Comparison of ENCODE assay signal across 22 cellular contexts in genomic region chr12:113226696-113227095, GRCh38. TPM values are rescaled to one million over a fixed set of nuclear protein-coding genes. Genes with fewer than 3 reads are reported as not detected.
DNase-seq lines count a peak whose midpoint lies in the region; ATAC-seq and TF ChIP-seq lines count a peak whose summit lies in the region.
"Had no signal": no experiment of that assay in that cellular context is flagged by ENCODE, and none has a peak within 500 bp of the region (broad histone marks: within the 10 kb centered on the region; RNA-seq: fewer than 3 reads in every experiment).

No MANE protein-coding gene starts in this region.

- H3K4me3 ChIP-seq in left ventricle myocardium inferior (no peak overlapping the region), gastrocnemius medialis (no peak overlapping the region), ovary (no peak overlapping the region)
- H3K4me3 ChIP-seq: HAP-1, right lobe of liver had no signal

- in situ Hi-C loops in gastrocnemius medialis (cut with MboI; ENCODE audit: low sequenced_read_pairs in 4 of 4) = no loop called here

- peaks cover 63% of the 10 kb centered on the region for H3K36me3 Mint-ChIP-seq in dendritic cell treated with granulocyte-macrophage colony-stimulating factor and Interleukin-4, amounts not matched to agents 40 ng/mL and 50 ng/mL, for 4 days (ENCODE audit: low read depth)
- H3K36me3 Mint-ChIP-seq in stimulated activated effector memory CD8-positive, alpha-beta T cell treated with anti-CD3 and anti-CD28 coated beads, Interleukin-12 subunit alpha, Interleukin-12 subunit beta, amount 100 ng/mL, for 72 hours = peaks cover 27% of the 10 kb centered on the region

- H3K36me3 ChIP-seq in left ventricle myocardium inferior (peaks cover 53% of the 10 kb centered on the region), gastrocnemius medialis (peaks cover 0 to 7% of the 10 kb centered on the region in 2 donors), ovary (no peaks in the 10 kb centered on the region)

- TF ChIP-seq POLR2A in gastrocnemius medialis (IDR thresholded peaks at IDR 0.05) (peak in 1 of 2 donors; percentile 13), ovary (IDR thresholded peaks at IDR 0.05) (no peak)

- intact Hi-C loops in left ventricle myocardium inferior (cut with micrococcal nuclease) (no loop called here), left ventricle myocardium superior (cut with micrococcal nuclease) (no loop called here), gastrocnemius medialis (cut with DNase I; ENCODE audit: low total_unique reads) (loop anchor here (2.0 kb wide), 1 partner anchor 16 kb away; no protein-coding TSS in a partner anchor), ovary (cut with DNase I) (no loop called here)
- intact Hi-C loops in dendritic cell treated with granulocyte-macrophage colony-stimulating factor and Interleukin-4, amounts not matched to agents 40 ng/mL and 50 ng/mL, for 4 days (cut with micrococcal nuclease) = no loop called here

- peak overlapping the region; percentile 91 for H3K27ac Mint-ChIP-seq in dendritic cell treated with granulocyte-macrophage colony-stimulating factor and Interleukin-4, amounts not matched to agents 40 ng/mL and 50 ng/mL, for 4 days
- H3K27ac Mint-ChIP-seq in stimulated activated effector memory CD8-positive, alpha-beta T cell treated with anti-CD3 and anti-CD28 coated beads, Interleukin-12 subunit alpha, Interleukin-12 subunit beta, amount 100 ng/mL, for 72 hours = no peak overlapping the region
- H3K27ac Mint-ChIP-seq: activated CD4-positive, alpha-beta T cell treated with anti-CD3 and anti-CD28 coated beads for 36 hours; activated CD8-positive, alpha-beta memory T cell treated with anti-CD3 and anti-CD28 coated beads, Interleukin-2, amount 10 ng/mL, durations not matched to agents 7 days and 5 days had no signal

- H3K27me3 ChIP-seq in left ventricle myocardium inferior (ENCODE audit: low read depth) = no peaks in the 10 kb centered on the region
- no peaks in the 10 kb centered on the region for H3K27me3 ChIP-seq in gastrocnemius medialis
- H3K27me3 ChIP-seq in ovary = no peaks in the 10 kb centered on the region
- H3K27me3 ChIP-seq: right lobe of liver had no signal

- H3K27me3 Mint-ChIP-seq in dendritic cell treated with granulocyte-macrophage colony-stimulating factor and Interleukin-4, amounts not matched to agents 40 ng/mL and 50 ng/mL, for 4 days = no peaks in the 10 kb centered on the region
- H3K27me3 Mint-ChIP-seq: activated CD4-positive, alpha-beta T cell treated with anti-CD3 and anti-CD28 coated beads for 36 hours; activated CD8-positive, alpha-beta memory T cell treated with anti-CD3 and anti-CD28 coated beads, Interleukin-2, amount 10 ng/mL, durations not matched to agents 7 days and 5 days had no signal

- H3K9me3 Mint-ChIP-seq in dendritic cell treated with granulocyte-macrophage colony-stimulating factor and Interleukin-4, amounts not matched to agents 40 ng/mL and 50 ng/mL, for 4 days = no peaks in the 10 kb centered on the region
- no peaks in the 10 kb centered on the region for H3K9me3 Mint-ChIP-seq in stimulated activated effector memory CD8-positive, alpha-beta T cell treated with anti-CD3 and anti-CD28 coated beads, Interleukin-12 subunit alpha, Interleukin-12 subunit beta, amount 100 ng/mL, for 72 hours

- no peak for TF ChIP-seq EP300 in ovary (IDR thresholded peaks at IDR 0.05)

- no peak for TF ChIP-seq CTCF in left ventricle myocardium inferior (IDR thresholded peaks at IDR 0.05; ENCODE audit: borderline replicate concordance)
- TF ChIP-seq CTCF in gastrocnemius medialis (IDR thresholded peaks at IDR 0.05 in 4 of 5, conservative IDR thresholded peaks at IDR 0.05 in 1 of 5) = no peak
- TF ChIP-seq CTCF in ovary (IDR thresholded peaks at IDR 0.05) = no peak

- H3K9me3 ChIP-seq in left ventricle myocardium inferior (replicated peaks) = no peaks in the 10 kb centered on the region
- H3K9me3 ChIP-seq in gastrocnemius medialis = no peaks in the 10 kb centered on the region
- no peaks in the 10 kb centered on the region for H3K9me3 ChIP-seq in ovary
- H3K9me3 ChIP-seq: HAP-1, right lobe of liver had no signal

- ATAC-seq in left ventricle myocardium superior (no peak), gastrocnemius medialis (peak; percentile 21 to 27)
- no peak for ATAC-seq in stimulated activated effector memory CD8-positive, alpha-beta T cell treated with anti-CD3 and anti-CD28 coated beads, Interleukin-12 subunit alpha, Interleukin-12 subunit beta, amount 100 ng/mL, for 72 hours
- ATAC-seq: activated CD4-positive, alpha-beta T cell treated with anti-CD3 and anti-CD28 coated beads for 36 hours; activated CD8-positive, alpha-beta memory T cell treated with anti-CD3 and anti-CD28 coated beads, Interleukin-2, amount 10 ng/mL, durations not matched to agents 7 days and 5 days; HepG2; PC-3 had no signal

- peaks cover 59% of the 10 kb centered on the region for H3K4me1 Mint-ChIP-seq in dendritic cell treated with granulocyte-macrophage colony-stimulating factor and Interleukin-4, amounts not matched to agents 40 ng/mL and 50 ng/mL, for 4 days (ENCODE audit: low read depth)
- peaks cover 24% of the 10 kb centered on the region for H3K4me1 Mint-ChIP-seq in stimulated activated effector memory CD8-positive, alpha-beta T cell treated with anti-CD3 and anti-CD28 coated beads, Interleukin-12 subunit alpha, Interleukin-12 subunit beta, amount 100 ng/mL, for 72 hours

- WGBS in ovary, 3 donors = 82 to 94% (median 89%) methylated on average over 5 of the region's 5 CpGs

- DNase-seq in left ventricle myocardium inferior = no peak
- DNase-seq in left ventricle myocardium superior = no peak
- peak in 1 of 2 donors; percentile 74 for DNase-seq in gastrocnemius medialis
- no peak for DNase-seq in inferior parietal cortex (ENCODE audit: extremely low spot score)
- no peak for DNase-seq in DMS 273 (lab: John Stamatoyannopoulos, UW; ENCODE audit: unreplicated experiment)
- no peak for DNase-seq in ovary
- no peak for DNase-seq in stimulated activated effector memory CD8-positive, alpha-beta T cell treated with anti-CD3 and anti-CD28 coated beads, Interleukin-12 subunit alpha, Interleukin-12 subunit beta, amount 100 ng/mL, for 72 hours (ENCODE audit: low spot score in 2 of 2)
- DNase-seq: ACHN; activated CD4-positive, alpha-beta T cell treated with anti-CD3 and anti-CD28 coated beads for 36 hours; activated CD8-positive, alpha-beta memory T cell treated with anti-CD3 and anti-CD28 coated beads, Interleukin-2, amount 10 ng/mL, durations not matched to agents 7 days and 5 days; DMS153; NCI-H1417 treated with DMSO at 0.1 percent for 48 hours; NCI-H2171; NCI-H69; PC-3; right lobe of liver; stimulated activated naive CD4-positive, alpha-beta T cell treated with Interleukin-2 at 50 U/mL for 16 hours; T1000 had no signal

- H3K4me1 ChIP-seq in left ventricle myocardium inferior (peaks cover 100% of the 10 kb centered on the region), gastrocnemius medialis (peaks cover 84 to 89% of the 10 kb centered on the region in 2 donors), ovary (ENCODE audit: insufficient read depth) (peaks cover 13% of the 10 kb centered on the region)

- H3K4me3 Mint-ChIP-seq in dendritic cell treated with granulocyte-macrophage colony-stimulating factor and Interleukin-4, amounts not matched to agents 40 ng/mL and 50 ng/mL, for 4 days = no peak overlapping the region
- H3K4me3 Mint-ChIP-seq in stimulated activated effector memory CD8-positive, alpha-beta T cell treated with anti-CD3 and anti-CD28 coated beads, Interleukin-12 subunit alpha, Interleukin-12 subunit beta, amount 100 ng/mL, for 72 hours = no peak overlapping the region
- H3K4me3 Mint-ChIP-seq: activated CD4-positive, alpha-beta T cell treated with anti-CD3 and anti-CD28 coated beads for 36 hours; activated CD8-positive, alpha-beta memory T cell treated with anti-CD3 and anti-CD28 coated beads, Interleukin-2, amount 10 ng/mL, durations not matched to agents 7 days and 5 days had no signal

- peak overlapping the region; percentile 99 for H3K27ac ChIP-seq in left ventricle myocardium inferior (replicated peaks)
- H3K27ac ChIP-seq in gastrocnemius medialis = peak overlapping the region; percentile 92 to 99 (median 96)
- peak overlapping the region in 1 of 2 donors; percentile 19 for H3K27ac ChIP-seq in ovary
- H3K27ac ChIP-seq: C4-2B, right lobe of liver had no signal

RNA-seq across cellular contexts. Expression of gene TPCN1, which starts 5.4 kb away (rescaled TPM):
- 153 TPM for total RNA-seq in left ventricle myocardium inferior
- 145 TPM for total RNA-seq in left ventricle myocardium superior
- total RNA-seq in gastrocnemius medialis = 10 to 100 TPM; 21.4 to 27.0 (median 25.4) TPM
- total RNA-seq in ovary = 10 to 100 TPM; 29.8 to 65.6 (median 54.8) TPM
- polyA plus RNA-seq in ovary = 10 to 100 TPM; 28.0 to 40.3 TPM

RNA-seq across cellular contexts. Expression of gene RITA1, which starts 41.2 kb away (rescaled TPM):
- total RNA-seq in left ventricle myocardium inferior = 17.9 TPM
- 19.5 TPM for total RNA-seq in left ventricle myocardium superior
- total RNA-seq in gastrocnemius medialis = 10 to 100 TPM; 17.7 to 31.2 (median 23.1) TPM
- total RNA-seq in ovary = 10 to 100 TPM; 13.6 to 19.4 (median 15.4) TPM
- 10 to 100 TPM in 1 of 2 donors, 1 to 10 TPM in 1; 6.8 to 11.0 TPM for polyA plus RNA-seq in ovary

RNA-seq across cellular contexts. Expression of gene DDX54, which starts 41.4 kb away (rescaled TPM):
- total RNA-seq in left ventricle myocardium inferior = 34.7 TPM
- 33.8 TPM for total RNA-seq in left ventricle myocardium superior
- total RNA-seq in gastrocnemius medialis = 100 to 1,000 TPM in 3 of 4 donors, 10 to 100 TPM in 1; 90.0 to 144 (median 108) TPM
- total RNA-seq in ovary = 10 to 100 TPM; 54.0 to 77.5 (median 71.4) TPM
- polyA plus RNA-seq in ovary = 10 to 100 TPM; 10.8 to 42.4 TPM

Comparison
In these comparisons a context has a peak if more than half of its experiments do, and no peak if none do; other contexts are left out.
1. ATAC-seq: peak in gastrocnemius medialis (2 of 2); none in left ventricle myocardium superior (single experiment) and stimulated activated effector memory CD8-positive, alpha-beta T cell treated with anti-CD3 and anti-CD28 coated beads, Interleukin-12 subunit alpha, Interleukin-12 subunit beta, amount 100 ng/mL, for 72 hours (single experiment).